Comparison of ENCODE assay signal across 14 cellular contexts in genomic region chr1:21553116-21553926, GRCh38. TPM values are rescaled to one million over a fixed set of nuclear protein-coding genes. Genes with fewer than 3 reads are reported as not detected.
DNase-seq lines count a peak whose midpoint lies in the region; ATAC-seq and TF ChIP-seq lines count a peak whose summit lies in the region.
"Had no signal": no experiment of that assay in that cellular context is flagged by ENCODE, and none has a peak within 500 bp of the region (broad histone marks: within the 10 kb centered on the region; RNA-seq: fewer than 3 reads in every experiment).

No MANE protein-coding gene starts in this region.

- no peaks in the 10 kb centered on the region for H3K9me3 ChIP-seq in CD8-positive, alpha-beta T cell (ENCODE audit: low read length)

- no peak for ATAC-seq in CD8-positive, alpha-beta T cell
- ATAC-seq: natural killer cell treated with Interleukin-12 subunit alpha and Interleukin-12 subunit beta and Interleukin-15 and Interleukin-18, amount 100 ng/mL, for 72 hours; Panc1 had no signal

- H3K4me3 Mint-ChIP-seq in CD8-positive, alpha-beta T cell, result no peak overlapping the region
- H3K4me3 Mint-ChIP-seq: natural killer cell treated with Interleukin-12 subunit alpha and Interleukin-12 subunit beta and Interleukin-15 and Interleukin-18, amount 100 ng/mL, for 72 hours; type B pancreatic cell had no signal

- H3K4me1 ChIP-seq in CD8-positive, alpha-beta T cell (ENCODE audit: insufficient read depth, low read length), result no peaks in the 10 kb centered on the region

- H3K27ac Mint-ChIP-seq in CD8-positive, alpha-beta T cell, result no peak overlapping the region
- H3K27ac Mint-ChIP-seq: natural killer cell treated with Interleukin-12 subunit alpha and Interleukin-12 subunit beta and Interleukin-15 and Interleukin-18, amount 100 ng/mL, for 72 hours; type B pancreatic cell had no signal

- intact Hi-C loops in CD8-positive, alpha-beta T cell (cut with DNase I, micrococcal nuclease), result no loop called here

- peaks cover 21% of the 10 kb centered on the region for H3K27me3 Mint-ChIP-seq in CD8-positive, alpha-beta T cell (ENCODE audit: low read depth)

- TF ChIP-seq CTCF in fibroblast of the aortic adventitia (IDR thresholded peaks at IDR 0.05; ENCODE audit: insufficient read depth, low read length), result no peak
- TF ChIP-seq CTCF in CD8-positive, alpha-beta T cell (IDR thresholded peaks at IDR 0.05), result no peak

- H3K27ac ChIP-seq in CD8-positive, alpha-beta T cell (ENCODE audit: low read depth, low read length), result no peak overlapping the region

- H3K9me3 Mint-ChIP-seq in CD8-positive, alpha-beta T cell, result no peaks in the 10 kb centered on the region
- H3K9me3 Mint-ChIP-seq: natural killer cell treated with Interleukin-12 subunit alpha and Interleukin-12 subunit beta and Interleukin-15 and Interleukin-18, amount 100 ng/mL, for 72 hours; type B pancreatic cell had no signal

- no peaks in the 10 kb centered on the region for H3K4me1 Mint-ChIP-seq in CD8-positive, alpha-beta T cell (ENCODE audit: low read depth)

- no peaks in the 10 kb centered on the region for H3K36me3 Mint-ChIP-seq in CD8-positive, alpha-beta T cell
- H3K36me3 Mint-ChIP-seq: natural killer cell treated with Interleukin-12 subunit alpha and Interleukin-12 subunit beta and Interleukin-15 and Interleukin-18, amount 100 ng/mL, for 72 hours; type B pancreatic cell had no signal

- peak; percentile 25 for DNase-seq in NCI-H82 (lab: John Stamatoyannopoulos, UW)
- DNase-seq in NCI-H82 treated with DMSO at 0.1 percent for 48 hours (lab: John Stamatoyannopoulos, UW; ENCODE audit: unreplicated experiment), result no peak
- peak; percentile 81 for DNase-seq in RPMI7951 (ENCODE audit: low read depth)
- peak; percentile 60 for DNase-seq in fibroblast of the aortic adventitia (ENCODE audit: low read depth)
- DNase-seq in skeletal muscle cell (ENCODE audit: low read depth), result peak; percentile 71
- no peak for DNase-seq in islet precursor cell
- no peak for DNase-seq in CD8-positive, alpha-beta T cell
- DNase-seq in COR-L47 (lab: John Stamatoyannopoulos, UW), result no peak
- DNase-seq: 8988T; activated CD8-positive, alpha-beta memory T cell treated with anti-CD3 and anti-CD28 coated beads, Interleukin-2, amount 50 U/mL, for 48 hours; small intestine had no signal

- POLR2A ChIA-PET in CD8-positive, alpha-beta T cell (lab: Charles Lee), result no interaction called here

- H3K36me3 ChIP-seq in CD8-positive, alpha-beta T cell (ENCODE audit: insufficient read depth, low read length), result no peaks in the 10 kb centered on the region

- CTCF ChIA-PET in CD8-positive, alpha-beta T cell (lab: Charles Lee), result no interaction called here

- no peak overlapping the region for H3K4me3 ChIP-seq in fibroblast of the aortic adventitia (ENCODE audit: low read depth, low read length)
- H3K4me3 ChIP-seq in skeletal muscle cell (ENCODE audit: low read depth, low read length), result peak overlapping the region; percentile 33
- H3K4me3 ChIP-seq in CD8-positive, alpha-beta T cell (ENCODE audit: low read depth, low read length), result no peak overlapping the region

- H3K27me3 ChIP-seq in CD8-positive, alpha-beta T cell (ENCODE audit: insufficient read depth, low read length), result no peaks in the 10 kb centered on the region

RNA-seq across cellular contexts. Expression of gene ALPL, which starts 44.1 kb away (rescaled TPM):
- total RNA-seq in RPMI7951 (2014; rRNA removed; shearing (Covaris generic)), result 1.3 and 3.4 TPM in 2 replicates
- 1.1 and 16.3 TPM in 2 replicates for total RNA-seq in fibroblast of the aortic adventitia (ENCODE audit: low replicate concordance)
- total RNA-seq in CD8-positive, alpha-beta T cell, result not detected
- total RNA-seq: natural killer cell treated with Interleukin-12 subunit alpha and Interleukin-12 subunit beta and Interleukin-15 and Interleukin-18, amount 100 ng/mL, for 72 hours had no signal

Comparison
In these comparisons a context has a peak if more than half of its experiments do, and no peak if none do; other contexts are left out.
1. DNase-seq: peak in NCI-H82 (single experiment), RPMI7951 (single experiment), fibroblast of the aortic adventitia (single experiment) and skeletal muscle cell (single experiment); none in NCI-H82 treated with DMSO at 0.1 percent for 48 hours (single experiment), islet precursor cell (single experiment), CD8-positive, alpha-beta T cell (0 of 7) and COR-L47 (single experiment).